In genomic region chr22:50189849-50190181, GRCh38 we compare ENCODE assay signal across 8 cellular contexts. TPM values are rescaled to one million over a fixed set of nuclear protein-coding genes. Genes with fewer than 3 reads are reported as not detected.
DNase-seq lines count a peak whose midpoint lies in the region; ATAC-seq, FAIRE-seq and TF ChIP-seq lines count a peak whose summit lies in the region.

No MANE protein-coding gene starts in this region.

- H3K9me3 ChIP-seq in Peyer's patch (no peaks in the 10 kb centered on the region), fibroblast of lung (ENCODE audit: control insufficient read depth, insufficient read depth, low read depth, low read length) (no peaks in the 10 kb centered on the region), skeletal muscle tissue (ENCODE audit: control insufficient read depth in 3 of 3, low read length in 3 of 3) (no peaks in the 10 kb centered on the region), kidney (ENCODE audit: control insufficient read depth in 1 of 2, low read length in 2 of 2) (no peaks in the 10 kb centered on the region)

- peaks cover 46% of the 10 kb centered on the region for H3K79me2 ChIP-seq in fibroblast of lung (ENCODE audit: control insufficient read depth, insufficient read depth, low read length)

- TF ChIP-seq CTCF in Peyer's patch (IDR thresholded peaks at IDR 0.05) (no peak), fibroblast of lung (conservative IDR thresholded peaks at IDR 0.05 in 1 of 2, IDR thresholded peaks at IDR 0.05 in 1 of 2; ENCODE audit: low read depth in 1 of 2, low read length in 2 of 2) (no peak), kidney (IDR thresholded peaks at IDR 0.05; ENCODE audit: borderline replicate concordance, extremely low read depth, insufficient read depth) (no peak)

- H3K27me3 ChIP-seq in Peyer's patch = no peaks in the 10 kb centered on the region
- H3K27me3 ChIP-seq in fibroblast of lung (ENCODE audit: control insufficient read depth, insufficient read depth, low read length) = no peaks in the 10 kb centered on the region
- no peaks in the 10 kb centered on the region for H3K27me3 ChIP-seq in skeletal muscle tissue (ENCODE audit: control insufficient read depth in 3 of 3, insufficient read depth in 3 of 3, low read length in 3 of 3)

- H3K9ac ChIP-seq in fibroblast of lung (ENCODE audit: insufficient read depth, low read length) (no peak overlapping the region), skeletal muscle tissue (ENCODE audit: low read depth in 1 of 3, low read length in 3 of 3) (peak overlapping the region in 2 of 3 donors; percentile 32 to 50), kidney (ENCODE audit: low read length in 2 of 2) (no peak overlapping the region)

- peaks cover 4 to 74% (median 60%) of the 10 kb centered on the region in 4 donors for H3K4me1 ChIP-seq in Peyer's patch
- H3K4me1 ChIP-seq in fibroblast of lung (ENCODE audit: control insufficient read depth, extremely low read depth, insufficient read depth, low read length) = peaks cover 14% of the 10 kb centered on the region
- peaks cover 27 to 44% (median 33%) of the 10 kb centered on the region in 3 donors for H3K4me1 ChIP-seq in skeletal muscle tissue (ENCODE audit: control insufficient read depth in 3 of 3, insufficient read depth in 3 of 3, low read length in 3 of 3)
- peaks cover 4 to 28% of the 10 kb centered on the region in 2 donors for H3K4me1 ChIP-seq in kidney (ENCODE audit: control insufficient read depth in 1 of 2, insufficient read depth in 1 of 2, low read depth in 1 of 2, low read length in 2 of 2)

- intact Hi-C loops in kidney (cut with DNase I) = no loop called here

- DNase-seq in Peyer's patch = no peak
- DNase-seq in fibroblast of lung (ENCODE audit: low read depth in 2 of 2) = peak in 1 of 2 donors; percentile 33
- DNase-seq in kidney = no peak
- DNase-seq in ureter (ENCODE audit: low spot score) = no peak
- no peak for DNase-seq in NCI-H2107 treated with DMSO at 0.1 percent for 48 hours (lab: John Stamatoyannopoulos, UW; ENCODE audit: unreplicated experiment)

- no peak for FAIRE-seq in kidney (lab: Jason Lieb, UNC)

- H4K20me1 ChIP-seq in fibroblast of lung (ENCODE audit: control insufficient read depth, extremely low read depth, insufficient read depth, low read length) = no peaks in the 10 kb centered on the region

- H2AFZ ChIP-seq in fibroblast of lung (ENCODE audit: low read length) = no peak overlapping the region

- H3K4me2 ChIP-seq in fibroblast of lung (ENCODE audit: extremely low read depth, insufficient read depth, low read length) = peak overlapping the region; percentile 20

- H3K36me3 ChIP-seq in Peyer's patch (peaks cover 0 to 16% (median 0%) of the 10 kb centered on the region in 3 donors), fibroblast of lung (ENCODE audit: control insufficient read depth, insufficient read depth, low read length) (peaks cover 15% of the 10 kb centered on the region), skeletal muscle tissue (ENCODE audit: control insufficient read depth in 3 of 3, insufficient read depth in 3 of 3, low read length in 3 of 3) (peaks cover 8 to 16% (median 12%) of the 10 kb centered on the region in 3 donors), kidney (ENCODE audit: control insufficient read depth in 1 of 2, insufficient read depth in 2 of 2, low read length in 2 of 2) (peaks cover 3% of the 10 kb centered on the region in 2 donors)

- H3K4me3 ChIP-seq in Peyer's patch = peak overlapping the region; percentile 42 to 62 (median 52)
- peak overlapping the region in 1 of 4 experiments; percentile 55 for H3K4me3 ChIP-seq in fibroblast of lung (replicated peaks in 1 of 4; ENCODE audit: control extremely low read depth in 1 of 4, insufficient read depth in 1 of 4, low read depth in 3 of 4, low read length in 4 of 4)
- peak overlapping the region; percentile 14 to 54 (median 51) for H3K4me3 ChIP-seq in skeletal muscle tissue (ENCODE audit: low read length in 3 of 3)
- H3K4me3 ChIP-seq in kidney (ENCODE audit: low read length in 2 of 2) = peak overlapping the region in 1 of 2 donors; percentile 47

- no peak for TF ChIP-seq POLR2A in Peyer's patch (IDR thresholded peaks at IDR 0.05)

- ATAC-seq in GM21423 (IDR thresholded peaks at IDR 0.05; ENCODE audit: unreplicated experiment) (peak; percentile 0), HG03342 (IDR thresholded peaks at IDR 0.05; ENCODE audit: unreplicated experiment) (no peak)

- peak overlapping the region; percentile 88 to 97 (median 95) for H3K27ac ChIP-seq in Peyer's patch
- peak overlapping the region; percentile 23 for H3K27ac ChIP-seq in fibroblast of lung (ENCODE audit: insufficient read depth, low read length)
- H3K27ac ChIP-seq in skeletal muscle tissue (ENCODE audit: low read depth, low read length) = peak overlapping the region; percentile 40
- H3K27ac ChIP-seq in kidney (ENCODE audit: low read depth in 2 of 2, low read length in 2 of 2) = peak overlapping the region in 1 of 2 donors; percentile 63

RNA-seq across cellular contexts. Expression of gene TRABD, which starts 4.1 kb away (rescaled TPM):
- total RNA-seq in Peyer's patch (100 to 1,000 TPM in 1 of 4 donors, 10 to 100 TPM in 3; 44.0 to 111 (median 86.3) TPM), fibroblast of lung (15.2 and 17.2 TPM in 2 replicates), skeletal muscle tissue (4.7 TPM), kidney (56.3 TPM), ureter (64.5 TPM)
- polyA plus RNA-seq in fibroblast of lung (11.8 and 17.6 TPM in 2 replicates), kidney (ENCODE audit: insufficient read depth, low read depth, low replicate concordance) (34.2 TPM)
- polyA plus RNA-seq in fibroblast of lung (2012) = 15.6 and 27.9 TPM in 2 replicates
- 25.2 and 28.0 TPM in 2 replicates for polyA minus RNA-seq in fibroblast of lung (ENCODE audit: low replicate concordance)

RNA-seq across cellular contexts. Expression of gene SELENOO, which starts 11.0 kb away (rescaled TPM):
- total RNA-seq in Peyer's patch (100 to 1,000 TPM in 1 of 4 donors, 10 to 100 TPM in 3; 48.7 to 101 (median 74.0) TPM), fibroblast of lung (16.9 and 20.1 TPM in 2 replicates), skeletal muscle tissue (4.7 TPM), kidney (19.7 TPM), ureter (24.7 TPM)
- polyA plus RNA-seq in fibroblast of lung (8.3 and 10.2 TPM in 2 replicates), kidney (ENCODE audit: insufficient read depth, low read depth, low replicate concordance) (42.8 TPM)
- polyA plus RNA-seq in fibroblast of lung (2012) = 12.8 and 16.6 TPM in 2 replicates
- 6.7 and 12.0 TPM in 2 replicates for polyA minus RNA-seq in fibroblast of lung (ENCODE audit: low replicate concordance)

RNA-seq across cellular contexts. Expression of gene PANX2, which starts 19.3 kb away (rescaled TPM):
- under 1 TPM in 1 of 4 donors, not detected in 3; 0.40 TPM for total RNA-seq in Peyer's patch
- under 0.01 and 0.17 TPM in 2 replicates for total RNA-seq in fibroblast of lung
- polyA plus RNA-seq in fibroblast of lung = 0.44 and 0.45 TPM in 2 replicates
- polyA plus RNA-seq in fibroblast of lung (2012) = 0.75 and 0.96 TPM in 2 replicates
- polyA minus RNA-seq in fibroblast of lung (ENCODE audit: low replicate concordance) = 0.16 TPM in 1 of 2 replicates, not detected in the other
- total RNA-seq in skeletal muscle tissue = not detected
- total RNA-seq in kidney = 1.0 TPM
- 4.3 TPM for polyA plus RNA-seq in kidney (ENCODE audit: insufficient read depth, low read depth, low replicate concordance)
- 1.9 TPM for total RNA-seq in ureter

RNA-seq across cellular contexts. Expression of gene TUBGCP6, which starts 55.0 kb away (rescaled TPM):
- total RNA-seq in Peyer's patch (100 to 1,000 TPM in 2 of 4 donors, 10 to 100 TPM in 2; 51.5 to 163 (median 111) TPM), fibroblast of lung (19.0 and 23.8 TPM in 2 replicates), skeletal muscle tissue (17.2 TPM), kidney (52.0 TPM), ureter (57.2 TPM)
- polyA plus RNA-seq in fibroblast of lung (6.7 and 7.3 TPM in 2 replicates), kidney (ENCODE audit: insufficient read depth, low read depth, low replicate concordance) (19.2 TPM)
- 10.8 and 11.2 TPM in 2 replicates for polyA plus RNA-seq in fibroblast of lung (2012)
- 17.3 and 18.7 TPM in 2 replicates for polyA minus RNA-seq in fibroblast of lung (ENCODE audit: low replicate concordance)

Comparison
In these comparisons a context has a peak if more than half of its experiments do, and no peak if none do; other contexts are left out.
1. H3K9ac ChIP-seq: peak in skeletal muscle tissue (2 of 3); none in fibroblast of lung (single experiment) and kidney (0 of 2).